In the genomic region with DNA sequence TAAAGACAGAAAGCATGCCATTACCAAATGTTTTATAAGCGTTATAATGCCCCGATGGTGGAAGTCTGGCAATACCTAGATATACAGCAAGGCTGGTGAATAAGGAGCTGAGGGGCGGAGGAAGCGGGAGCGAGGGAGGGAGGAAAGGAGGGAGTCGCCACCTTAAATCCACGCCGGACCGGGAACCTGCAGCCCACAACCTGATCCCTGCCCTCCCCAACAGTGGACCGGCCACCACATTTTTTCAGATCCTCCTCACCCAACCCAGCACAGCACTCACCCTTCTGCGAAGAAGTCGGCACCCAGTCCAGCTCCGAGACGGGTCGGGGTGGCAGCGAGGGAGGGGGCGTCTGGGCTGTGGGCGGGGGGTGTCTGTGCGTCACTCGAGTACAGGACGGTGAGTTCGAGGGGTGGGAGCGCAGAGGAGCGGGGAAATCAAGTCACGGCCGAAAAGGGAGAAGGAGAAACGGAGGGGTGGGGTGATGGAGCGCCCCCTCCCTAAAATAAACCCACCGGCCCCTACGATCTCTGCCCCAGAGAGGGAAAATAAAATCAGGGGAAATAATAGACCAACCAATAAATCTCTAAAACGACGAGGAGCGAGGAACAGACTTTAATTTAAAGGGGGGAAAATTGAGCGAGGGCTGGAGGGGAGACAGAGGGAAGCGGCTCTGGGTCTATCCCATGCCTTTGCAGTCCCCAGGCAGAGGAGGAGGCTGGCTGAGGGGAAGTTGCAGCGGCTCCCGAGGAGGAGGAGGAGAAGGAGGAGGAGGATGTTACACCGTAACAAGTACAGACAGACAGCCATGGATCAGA, we compare ENCODE assay signal across 8 cellular contexts.
A peak's percentile ranks its signal among the peaks of the same experiment; 100 is the strongest.
DNase-seq lines count a peak whose midpoint lies in the region; ATAC-seq and TF ChIP-seq lines count a peak whose summit lies in the region.

No MANE protein-coding gene starts in this region.

- H3K27ac ChIP-seq in stomach smooth muscle (ENCODE audit: low read length) = peak overlapping the region; percentile 94

- no peaks in the 10 kb centered on the region for H3K36me3 ChIP-seq in stomach smooth muscle (ENCODE audit: control insufficient read depth in 2 of 2, insufficient read depth in 2 of 2, low read length in 2 of 2)

- TF ChIP-seq CTCF in GM10266 (IDR thresholded peaks at IDR 0.05; ENCODE audit: control insufficient read depth, insufficient read depth, low read depth, missing control alignments) (peak; percentile 2), GM20000 (IDR thresholded peaks at IDR 0.05; ENCODE audit: extremely low read depth, missing control alignments) (no peak)

- H3K4me1 ChIP-seq in stomach smooth muscle (ENCODE audit: control insufficient read depth, insufficient read depth, low read length) = peaks cover 3% of the 10 kb centered on the region

- DNase-seq in GM10266 (ENCODE audit: extremely low spot score) (no peak), NCI-H82 (lab: John Stamatoyannopoulos, UW) (peak; percentile 81), fibroblast of gingiva (ENCODE audit: low read depth) (peak; percentile 27), myocyte (ENCODE audit: low read depth) (peak; percentile 47), GM20000 (ENCODE audit: low spot score) (no peak)
- DNase-seq in activated T-helper 1 cell treated with anti-CD3 and anti-CD28 coated beads, Interleukin-2, amount 50 U/mL, for 16 hours (ENCODE audit: low read depth in 1 of 2, low spot score in 1 of 2) = peak; percentile 13 to 18

- H3K27me3 ChIP-seq in stomach smooth muscle (ENCODE audit: control insufficient read depth in 1 of 2, insufficient read depth in 2 of 2, low read length in 2 of 2) = no peaks in the 10 kb centered on the region

- no peaks in the 10 kb centered on the region for H3K9me3 ChIP-seq in stomach smooth muscle (ENCODE audit: control insufficient read depth in 2 of 2, low read length in 2 of 2)

- ATAC-seq in HG03135 (IDR thresholded peaks at IDR 0.05; ENCODE audit: unreplicated experiment) = no peak

- H3K9ac ChIP-seq in stomach smooth muscle (ENCODE audit: low read length in 2 of 2) = peak overlapping the region; percentile 92 to 95

- peak overlapping the region; percentile 89 to 90 for H3K4me3 ChIP-seq in stomach smooth muscle (ENCODE audit: low read length in 2 of 2)

Comparison
In these comparisons a context has a peak if more than half of its experiments do, and no peak if none do; other contexts are left out.
1. DNase-seq: peak in NCI-H82 (single experiment), activated T-helper 1 cell treated with anti-CD3 and anti-CD28 coated beads, Interleukin-2, amount 50 U/mL, for 16 hours (2 of 2), fibroblast of gingiva (single experiment) and myocyte (single experiment); none in GM10266 (single experiment) and GM20000 (single experiment).